Comparison of ENCODE assay signal across 16 cellular contexts in the genomic region with DNA sequence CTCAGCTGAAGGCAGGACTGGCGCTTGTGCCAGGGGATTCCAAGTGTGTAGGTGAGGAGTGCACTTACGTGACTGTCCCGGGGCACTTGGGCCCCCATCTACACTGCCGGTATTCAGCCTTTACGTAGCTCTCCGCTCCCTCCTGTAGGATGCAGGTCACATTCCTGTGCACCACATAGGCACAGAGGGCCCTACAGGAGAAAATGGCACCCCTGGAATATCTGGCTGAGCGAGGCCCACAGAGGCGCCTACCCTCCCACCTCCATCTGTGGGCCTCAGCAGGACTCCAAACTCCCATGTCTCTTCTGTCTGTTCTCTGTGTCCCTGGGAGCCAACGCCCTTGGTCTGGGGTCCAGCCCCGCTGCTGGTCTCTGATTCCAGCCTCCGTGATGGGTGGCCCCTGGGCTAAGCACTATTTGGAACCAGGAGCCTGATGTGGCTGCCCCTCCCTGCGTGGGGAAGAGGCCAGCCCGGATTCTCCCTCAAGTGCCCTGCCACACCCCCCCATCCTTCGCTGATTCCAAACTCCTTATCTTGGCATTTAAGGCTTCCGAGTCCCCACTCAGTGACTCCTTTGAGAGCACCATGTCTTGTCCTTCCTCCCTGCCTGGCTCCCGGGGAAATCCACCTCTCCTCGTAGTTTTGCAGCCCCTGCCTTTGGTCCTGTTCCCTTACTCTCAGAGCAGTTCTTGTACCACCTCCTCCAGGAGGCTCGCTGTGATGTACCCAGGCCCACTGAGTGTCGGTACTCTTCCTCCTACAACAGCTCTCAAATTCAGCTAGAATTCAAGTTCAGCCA. TPM values are rescaled to one million over a fixed set of nuclear protein-coding genes. Genes with fewer than 3 reads are reported as not detected.
A peak's percentile ranks its signal among the peaks of the same experiment; 100 is the strongest.
DNase-seq lines count a peak whose midpoint lies in the region; ATAC-seq and TF ChIP-seq lines count a peak whose summit lies in the region.
"Had no signal": no experiment of that assay in that cellular context is flagged by ENCODE, and none has a peak within 500 bp of the region (broad histone marks: within the 10 kb centered on the region; RNA-seq: fewer than 3 reads in every experiment).

No MANE protein-coding gene starts in this region.

- CTCF ChIA-PET in GM10248 (lab: Yijun Ruan, JAX), result no interaction called here

- H3F3A ChIP-seq in neural progenitor cell (ENCODE audit: low read depth), result peaks cover 12% of the 10 kb centered on the region

- H3K4me3 Mint-ChIP-seq in chondrocyte (ENCODE audit: unreplicated experiment) (peak overlapping the region; percentile 44), neural progenitor cell (peak overlapping the region; percentile 79)

- H3K27me3 ChIP-seq in heart right ventricle, result peaks cover 0 to 47% (median 27%) of the 10 kb centered on the region in 7 donors
- H3K27me3 ChIP-seq in neural progenitor cell, result peaks cover 63% of the 10 kb centered on the region

- H3K27ac ChIP-seq in heart right ventricle (peak overlapping the region in 4 of 10 donors; percentile 51 to 75 (median 56)), neural progenitor cell (no peak overlapping the region)

- H3K4me1 ChIP-seq in heart right ventricle, result peaks cover 4 to 40% (median 15%) of the 10 kb centered on the region in 9 donors
- peaks cover 9% of the 10 kb centered on the region for H3K4me1 ChIP-seq in neural progenitor cell

- no peak for TF ChIP-seq CTCF in heart right ventricle (IDR thresholded peaks at IDR 0.05)
- no peak for TF ChIP-seq CTCF in chondrocyte (IDR thresholded peaks at IDR 0.05)
- no peak for TF ChIP-seq CTCF in neural progenitor cell (IDR thresholded peaks at IDR 0.05)
- no peak for TF ChIP-seq CTCF in GM10248 (IDR thresholded peaks at IDR 0.05; ENCODE audit: control extremely low read depth, extremely low read depth, low read depth, missing control alignments)

- no peak overlapping the region for H3K27ac Mint-ChIP-seq in chondrocyte (ENCODE audit: unreplicated experiment)
- no peak overlapping the region for H3K27ac Mint-ChIP-seq in neural progenitor cell

- peak overlapping the region; percentile 100 for H3K4me2 ChIP-seq in neural progenitor cell

- H3K9me3 ChIP-seq in heart right ventricle, result no peaks in the 10 kb centered on the region
- no peaks in the 10 kb centered on the region for H3K9me3 ChIP-seq in neural progenitor cell (ENCODE audit: low read depth)
- H3K9me3 ChIP-seq: MG63 had no signal

- peaks cover 13% of the 10 kb centered on the region for H4K20me1 ChIP-seq in neural progenitor cell (ENCODE audit: low read depth)

- H3K36me3 Mint-ChIP-seq in chondrocyte (ENCODE audit: low read depth) (no peaks in the 10 kb centered on the region), neural progenitor cell (no peaks in the 10 kb centered on the region)

- intact Hi-C loops in heart right ventricle (cut with DNase I) (loop anchor here in 1 of 10 donors (5.0 kb wide), 1 partner anchor 47 kb away; no protein-coding TSS in a partner anchor), left ventricle myocardium superior (cut with micrococcal nuclease) (no loop called here)

- H2AFZ ChIP-seq in neural progenitor cell (replicated peaks), result no peak overlapping the region

- H3K9ac ChIP-seq in neural progenitor cell, result no peak overlapping the region

- peaks cover 13% of the 10 kb centered on the region for H3K27me3 Mint-ChIP-seq in chondrocyte (ENCODE audit: low read depth)
- peaks cover 21% of the 10 kb centered on the region for H3K27me3 Mint-ChIP-seq in neural progenitor cell (ENCODE audit: insufficient read depth, low read depth)

- POLR2A ChIA-PET in GM10248 (lab: Yijun Ruan, JAX), result no interaction called here

- H3K4me1 Mint-ChIP-seq in chondrocyte (ENCODE audit: low read depth), result peaks cover 6% of the 10 kb centered on the region
- peaks cover 15% of the 10 kb centered on the region for H3K4me1 Mint-ChIP-seq in neural progenitor cell

- no peak for ATAC-seq in heart right ventricle
- no peak for ATAC-seq in left ventricle myocardium superior
- ATAC-seq in GM18873 (IDR thresholded peaks at IDR 0.05; ENCODE audit: low FRiP score, unreplicated experiment), result no peak
- ATAC-seq in HG03442 (IDR thresholded peaks at IDR 0.05; ENCODE audit: unreplicated experiment), result no peak

- DNase-seq in heart right ventricle (no peak), left ventricle myocardium superior (no peak), chondrocyte (ENCODE audit: low spot score) (peak; percentile 56), neural progenitor cell (ENCODE audit: low spot score) (no peak), GM10248 (ENCODE audit: extremely low spot score) (no peak), cortex of kidney (lab: John Stamatoyannopoulos, UW) (no peak)
- DNase-seq: activated CD4-positive, alpha-beta T cell treated with anti-CD3 and anti-CD28 coated beads for 4 hours; activated CD8-positive, alpha-beta memory T cell treated with anti-CD3 and anti-CD28 coated beads, Interleukin-2, amount 50 U/mL, for 48 hours; head of caudate nucleus; kidney glomerular epithelial cell; MG63; NCI-H187; stimulated activated naive CD4-positive, alpha-beta T cell had no signal

- H3K79me2 ChIP-seq in neural progenitor cell (ENCODE audit: low read depth), result no peaks in the 10 kb centered on the region

- 82 to 84% methylated on average over 19 of the region's 19 CpGs for WGBS in heart right ventricle, 2 donors

- peaks cover 0 to 3% (median 0%) of the 10 kb centered on the region in 9 donors for H3K36me3 ChIP-seq in heart right ventricle
- no peaks in the 10 kb centered on the region for H3K36me3 ChIP-seq in neural progenitor cell
- H3K36me3 ChIP-seq: MG63 had no signal

- peak overlapping the region in 8 of 10 donors; percentile 29 to 60 (median 47) for H3K4me3 ChIP-seq in heart right ventricle
- H3K4me3 ChIP-seq in neural progenitor cell, result peak overlapping the region; percentile 68
- H3K4me3 ChIP-seq: MG63 had no signal

- H3K9me3 Mint-ChIP-seq in chondrocyte (ENCODE audit: low read depth) (no peaks in the 10 kb centered on the region), neural progenitor cell (no peaks in the 10 kb centered on the region)

RNA-seq across cellular contexts. Expression of gene EMILIN3, which starts 1.5 kb away (rescaled TPM):
- total RNA-seq in heart right ventricle, result 1 to 10 TPM in 8 of 10 donors, under 1 TPM in 2; 0.20 to 5.3 (median 2.8) TPM
- polyA plus RNA-seq in heart right ventricle, result 1 to 10 TPM; 2.1 to 6.4 TPM
- total RNA-seq in left ventricle myocardium superior, result 4.3 TPM
- total RNA-seq in chondrocyte, result 0.46 to 1.2 TPM (median 0.47 TPM) in 3 replicates
- 3.5 and 9.0 TPM in 2 replicates for total RNA-seq in neural progenitor cell (ENCODE audit: low replicate concordance)
- total RNA-seq: HT1080 had no signal

RNA-seq across cellular contexts. Expression of gene LPIN3, which starts 24.5 kb away (rescaled TPM):
- total RNA-seq in heart right ventricle (10 to 100 TPM; 12.5 to 26.5 (median 18.2) TPM), left ventricle myocardium superior (22.9 TPM), chondrocyte (3.3 to 5.1 TPM (median 3.5 TPM) in 3 replicates), neural progenitor cell (ENCODE audit: low replicate concordance) (2.8 and 8.9 TPM in 2 replicates)
- 10 to 100 TPM; 11.1 to 45.5 TPM for polyA plus RNA-seq in heart right ventricle

RNA-seq across cellular contexts. Expression of gene ZHX3, which starts 47.6 kb away (rescaled TPM):
- total RNA-seq in heart right ventricle (10 to 100 TPM; 26.2 to 51.8 (median 31.0) TPM), left ventricle myocardium superior (37.8 TPM), chondrocyte (52.6 to 55.5 TPM (median 52.9 TPM) in 3 replicates), neural progenitor cell (ENCODE audit: low replicate concordance) (5.2 and 6.8 TPM in 2 replicates)
- 10 to 100 TPM in 1 of 2 donors, 1 to 10 TPM in 1; 6.5 to 20.6 TPM for polyA plus RNA-seq in heart right ventricle
